In genomic region chr7:117637937-117638336, GRCh38 we compare ENCODE assay signal across 7 cellular contexts.
"Had no signal": no experiment of that assay in that cellular context is flagged by ENCODE, and none has a peak within 500 bp of the region (broad histone marks: within the 10 kb centered on the region; RNA-seq: fewer than 3 reads in every experiment).

No MANE protein-coding gene starts in this region.

- H3K4me3 Mint-ChIP-seq: H9 had no signal

- DNase-seq: GM23248, H9, HCEC 1CT, IMR-90, KG1 had no signal

- H2AFZ ChIP-seq: GM23248 had no signal

- H3K4me3 ChIP-seq: GM23248, K562 had no signal

- ATAC-seq: K562 had no signal

- H3K9ac ChIP-seq: GM23248 had no signal

- H3K27ac Mint-ChIP-seq: H9 had no signal

- H3K27ac ChIP-seq: GM23248, HL-60 had no signal
